Comparison of ENCODE assay signal across 38 cellular contexts in genomic region chr18:78621141-78621540, GRCh38.
"Had no signal": no experiment of that assay in that cellular context is flagged by ENCODE, and none has a peak within 500 bp of the region (broad histone marks: within the 10 kb centered on the region; RNA-seq: fewer than 3 reads in every experiment).

No MANE protein-coding gene starts in this region.

- ATAC-seq: activated CD4-positive, alpha-beta T cell treated with anti-CD3 and anti-CD28 coated beads for 36 hours; activated CD4-positive, CD25-positive, alpha-beta regulatory T cell treated with anti-CD3 and anti-CD28 coated beads, Interleukin-2, amount 50 U/mL, for 24 hours; activated CD8-positive, alpha-beta T cell treated with anti-CD3 and anti-CD28 coated beads for 36 hours; activated naive CD4-positive, alpha-beta T cell treated with anti-CD3 and anti-CD28 coated beads, Interleukin-2, amount 50 U/mL, for 72 hours; activated T-cell treated with anti-CD3 and anti-CD28 coated beads, Interleukin-2, amount 50 U/mL, for 4 hours; activated T-cell treated with anti-CD3 and anti-CD28 coated beads, Interleukin-2, amount 50 U/mL, for 72 hours; activated T-helper 17 cell treated with anti-CD3 and anti-CD28 coated beads, Interleukin-2, amount 50 U/mL, for 72 hours; body of pancreas; WTC11 had no signal

- H3K27me3 ChIP-seq: adrenal gland, body of pancreas, brain microvascular endothelial cell had no signal

- H3K4me3 ChIP-seq: adrenal gland, body of pancreas, breast epithelium had no signal

- H3K9me3 ChIP-seq: adrenal gland, body of pancreas had no signal

- H3K36me3 Mint-ChIP-seq: activated CD4-positive, alpha-beta memory T cell treated with anti-CD3 and anti-CD28 coated beads for 36 hours; activated naive CD8-positive, alpha-beta T cell treated with anti-CD3 and anti-CD28 coated beads for 36 hours had no signal

- H3K4me1 Mint-ChIP-seq: activated CD4-positive, alpha-beta T cell treated with anti-CD3 and anti-CD28 coated beads for 36 hours; activated T-helper 17 cell treated with anti-CD3 and anti-CD28 coated beads, Interleukin-2, amount 50 U/mL, for 72 hours had no signal

- H3K27ac ChIP-seq: adrenal gland, body of pancreas, brain microvascular endothelial cell, breast epithelium, VCaP had no signal

- H3K27me3 Mint-ChIP-seq: central memory CD8-positive, alpha-beta T cell had no signal

- DNase-seq: activated CD4-positive, alpha-beta memory T cell treated with anti-CD3 and anti-CD28 coated beads for 36 hours; activated CD4-positive, alpha-beta T cell treated with anti-CD3 and anti-CD28 coated beads for 1 hour; activated CD4-positive, alpha-beta T cell treated with anti-CD3 and anti-CD28 coated beads for 36 hours; activated CD4-positive, alpha-beta T cell treated with anti-CD3 and anti-CD28 coated beads for 48 hours; activated CD4-positive, alpha-beta T cell treated with anti-CD3 and anti-CD28 coated beads, Interleukin-2, amount 50 U/mL, for 1 hour; activated CD4-positive, alpha-beta T cell treated with anti-CD3 and anti-CD28 coated beads, Interleukin-2, amount 50 U/mL, for 4 hours; activated CD4-positive, CD25-positive, alpha-beta regulatory T cell; activated CD8-positive, alpha-beta T cell treated with anti-CD3 and anti-CD28 coated beads for 36 hours; activated effector memory CD4-positive, alpha-beta T cell treated with anti-CD3 and anti-CD28 coated beads, Interleukin-2, amount 50 U/mL, for 16 hours; activated gamma-delta T cell treated with Interleukin-2 at 50 U/mL for 16 hours; activated naive CD4-positive, alpha-beta T cell; activated naive CD4-positive, alpha-beta T cell treated with anti-CD3 and anti-CD28 coated beads for 36 hours; activated naive CD4-positive, alpha-beta T cell treated with anti-CD3 and anti-CD28 coated beads, Interleukin-2, amount 50 U/mL, for 16 hours; activated naive CD8-positive, alpha-beta T cell treated with anti-CD3 and anti-CD28 coated beads for 36 hours; activated T-cell treated with anti-CD3 and anti-CD28 coated beads for 4 hours; activated T-cell treated with anti-CD3 and anti-CD28 coated beads, Interleukin-2, amount 50 U/mL, for 1 hour; activated T-cell treated with anti-CD3 and anti-CD28 coated beads, Interleukin-2, amount 50 U/mL, for 4 hours; activated T-cell treated with anti-CD3 and anti-CD28 coated beads, Interleukin-2, amount 50 U/mL, for 72 hours; amniotic stem cell; body of pancreas; brain microvascular endothelial cell; caudate nucleus; cerebellar nuclear complex; SW 1271; T-helper 1 cell; T-helper 2 cell; T-helper 9 cell had no signal

- H3K36me3 ChIP-seq: adrenal gland, brain microvascular endothelial cell, breast epithelium had no signal

- H3K4me1 ChIP-seq: adrenal gland, body of pancreas, breast epithelium had no signal

- H3K4me3 Mint-ChIP-seq: activated CD4-positive, alpha-beta memory T cell treated with anti-CD3 and anti-CD28 coated beads for 36 hours; activated CD4-positive, alpha-beta T cell treated with anti-CD3 and anti-CD28 coated beads for 36 hours; activated CD8-positive, alpha-beta T cell treated with anti-CD3 and anti-CD28 coated beads for 36 hours; activated naive CD4-positive, alpha-beta T cell treated with anti-CD3 and anti-CD28 coated beads for 36 hours; activated naive CD8-positive, alpha-beta T cell treated with anti-CD3 and anti-CD28 coated beads for 36 hours; activated T-cell treated with anti-CD3 and anti-CD28 coated beads, Interleukin-2, amount 50 U/mL, for 4 hours; activated T-cell treated with anti-CD3 and anti-CD28 coated beads, Interleukin-2, amount 50 U/mL, for 72 hours; activated T-helper 1 cell treated with anti-CD3 and anti-CD28 coated beads, Interleukin-12 subunit alpha, Interleukin-12 subunit beta, Interleukin-2, Interleukin-4 antibody, amounts not matched to agents 30 ng/mL and 10 ng/mL and 1 ng/mL, durations not matched to agents 14 hours and 24 hours and 36 hours; activated T-helper 17 cell treated with anti-CD3 and anti-CD28 coated beads, Interleukin-2, amount 50 U/mL, for 72 hours; central memory CD8-positive, alpha-beta T cell; T-helper 1 cell treated with Interleukin-12 subunit alpha and Interleukin-12 subunit beta and Interleukin-4 antibody, amounts not matched to agents 30 μg/mL and 1 μg/mL, for 36 hours; T-helper 2 cell treated with Interferon-gamma antibody and Interleukin-4, amounts not matched to agents 5 μg/mL and 100 μg/mL, for 36 hours; WTC11 had no signal

- H3K27ac Mint-ChIP-seq: activated CD4-positive, alpha-beta memory T cell treated with anti-CD3 and anti-CD28 coated beads for 36 hours; activated CD4-positive, alpha-beta T cell treated with anti-CD3 and anti-CD28 coated beads for 36 hours; activated CD8-positive, alpha-beta T cell treated with anti-CD3 and anti-CD28 coated beads for 36 hours; activated naive CD4-positive, alpha-beta T cell treated with anti-CD3 and anti-CD28 coated beads for 36 hours; activated naive CD4-positive, alpha-beta T cell treated with anti-CD3 and anti-CD28 coated beads, Interleukin-2, amount 50 U/mL, for 72 hours; activated naive CD8-positive, alpha-beta T cell treated with anti-CD3 and anti-CD28 coated beads for 36 hours; activated T-cell treated with anti-CD3 and anti-CD28 coated beads, Interleukin-2, amount 50 U/mL, for 72 hours; activated T-helper 1 cell treated with anti-CD3 and anti-CD28 coated beads, Interleukin-12 subunit alpha, Interleukin-12 subunit beta, Interleukin-2, Interleukin-4 antibody, amounts not matched to agents 30 ng/mL and 10 ng/mL and 1 ng/mL, durations not matched to agents 14 hours and 24 hours and 36 hours; activated T-helper 17 cell treated with anti-CD3 and anti-CD28 coated beads, Interleukin-2, amount 50 U/mL, for 72 hours; T-helper 1 cell treated with Interleukin-12 subunit alpha and Interleukin-12 subunit beta and Interleukin-4 antibody, amounts not matched to agents 30 μg/mL and 1 μg/mL, for 36 hours; T-helper 2 cell treated with Interferon-gamma antibody and Interleukin-4, amounts not matched to agents 5 μg/mL and 100 μg/mL, for 36 hours; WTC11 had no signal
